23 cellular contexts compared by ENCODE assay signal in genomic region chr6:148457843-148458159, GRCh38.
DNase-seq lines count a peak whose midpoint lies in the region; ATAC-seq, FAIRE-seq and TF ChIP-seq lines count a peak whose summit lies in the region.
"Had no signal": no experiment of that assay in that cellular context is flagged by ENCODE, and none has a peak within 500 bp of the region (broad histone marks: within the 10 kb centered on the region; RNA-seq: fewer than 3 reads in every experiment).

No MANE protein-coding gene starts in this region.

- H3K79me2 ChIP-seq in osteoblast (ENCODE audit: insufficient read depth, low read length): no peaks in the 10 kb centered on the region

- TF ChIP-seq POLR2A in H54 (IDR thresholded peaks at IDR 0.05; ENCODE audit: low read depth, low read length): no peak

- ATAC-seq in activated T-cell treated with anti-CD3 and anti-CD28 coated beads, Interleukin-2, amount 50 U/mL, for 72 hours (replicated peaks in 1 of 2): no peak
- ATAC-seq in activated T-helper 17 cell treated with anti-CD3 and anti-CD28 coated beads, Interleukin-2, amount 50 U/mL, for 72 hours (replicated peaks): no peak
- ATAC-seq: HCT116 had no signal

- H4K20me1 ChIP-seq in osteoblast (ENCODE audit: insufficient read depth, low read length): no peaks in the 10 kb centered on the region

- peak overlapping the region; percentile 3 for H3K27ac Mint-ChIP-seq in activated T-cell treated with anti-CD3 and anti-CD28 coated beads, Interleukin-2, amount 50 U/mL, for 72 hours
- peak overlapping the region; percentile 84 for H3K27ac Mint-ChIP-seq in activated T-helper 17 cell treated with anti-CD3 and anti-CD28 coated beads, Interleukin-2, amount 50 U/mL, for 72 hours
- H3K27ac Mint-ChIP-seq: CD4-positive, alpha-beta memory T cell had no signal

- peak overlapping the region; percentile 62 for H3K27ac ChIP-seq in osteoblast (ENCODE audit: low read depth, low read length)
- H3K27ac ChIP-seq: HL-60 had no signal

- no peak for DNase-seq in activated T-cell treated with anti-CD3 and anti-CD28 coated beads, Interleukin-2, amount 50 U/mL, for 72 hours
- DNase-seq in activated T-cell treated with anti-CD3 and anti-CD28 coated beads for 4 hours (no peak), LHCN-M2 (ENCODE audit: low read depth) (peak; percentile 24), osteoblast (ENCODE audit: insufficient read length, low spot score, missing footprints) (no peak), H54 (ENCODE audit: insufficient read length, low spot score) (no peak)
- no peak for DNase-seq in central memory CD4-positive, alpha-beta T cell
- DNase-seq: C1 segment of cervical spinal cord; CD4-positive, alpha-beta memory T cell; COR-L47; Karpas-422; NCI-H1092 treated with DMSO at 0.1 percent for 48 hours; NCI-H1436; NCI-H187; NCI-H2171 treated with DMSO at 0.1 percent for 48 hours; NCI-H345; NCI-H510A treated with DMSO at 0.1 percent for 48 hours; NCI-H748 treated with DMSO at 0.1 percent for 48 hours; SK-N-SH had no signal

- no peaks in the 10 kb centered on the region for H3K27me3 ChIP-seq in osteoblast (ENCODE audit: insufficient read depth, low read length)

- H2AFZ ChIP-seq in osteoblast (ENCODE audit: low read length): no peak overlapping the region

- no peak overlapping the region for H3K4me3 ChIP-seq in osteoblast (ENCODE audit: insufficient read depth, low read length)

- no peaks in the 10 kb centered on the region for H3K9me3 ChIP-seq in osteoblast (ENCODE audit: low read depth, low read length)
- H3K9me3 ChIP-seq: SK-N-SH had no signal

- H3K4me1 ChIP-seq in osteoblast (ENCODE audit: insufficient read depth, low read length): peaks cover 5% of the 10 kb centered on the region

- H3K4me1 Mint-ChIP-seq in activated T-cell treated with anti-CD3 and anti-CD28 coated beads, Interleukin-2, amount 50 U/mL, for 72 hours (ENCODE audit: low read depth): peaks cover 4% of the 10 kb centered on the region
- H3K4me1 Mint-ChIP-seq in activated T-helper 17 cell treated with anti-CD3 and anti-CD28 coated beads, Interleukin-2, amount 50 U/mL, for 72 hours: no peaks in the 10 kb centered on the region

- H3K4me3 Mint-ChIP-seq in activated T-cell treated with anti-CD3 and anti-CD28 coated beads, Interleukin-2, amount 50 U/mL, for 72 hours: no peak overlapping the region
- peak overlapping the region; percentile 15 for H3K4me3 Mint-ChIP-seq in activated T-helper 17 cell treated with anti-CD3 and anti-CD28 coated beads, Interleukin-2, amount 50 U/mL, for 72 hours
- H3K4me3 Mint-ChIP-seq: CD4-positive, alpha-beta memory T cell had no signal

- H3K4me2 ChIP-seq in osteoblast (ENCODE audit: insufficient read depth, low read length): no peak overlapping the region
- H3K4me2 ChIP-seq: SK-N-SH had no signal

- H3K36me3 ChIP-seq in osteoblast (ENCODE audit: insufficient read depth, low read length): no peaks in the 10 kb centered on the region

- H3K9me3 Mint-ChIP-seq in activated T-cell treated with anti-CD3 and anti-CD28 coated beads, Interleukin-2, amount 50 U/mL, for 72 hours: no peaks in the 10 kb centered on the region
- no peaks in the 10 kb centered on the region for H3K9me3 Mint-ChIP-seq in activated T-helper 17 cell treated with anti-CD3 and anti-CD28 coated beads, Interleukin-2, amount 50 U/mL, for 72 hours
- H3K9me3 Mint-ChIP-seq: CD4-positive, alpha-beta memory T cell had no signal

- H3K27me3 Mint-ChIP-seq in activated T-cell treated with anti-CD3 and anti-CD28 coated beads, Interleukin-2, amount 50 U/mL, for 72 hours (ENCODE audit: low read depth): no peaks in the 10 kb centered on the region
- H3K27me3 Mint-ChIP-seq in activated T-helper 17 cell treated with anti-CD3 and anti-CD28 coated beads, Interleukin-2, amount 50 U/mL, for 72 hours: no peaks in the 10 kb centered on the region

- no peak for FAIRE-seq in H54 (lab: Jason Lieb, UNC)
- FAIRE-seq: G401.6, H1 had no signal

- no peak for TF ChIP-seq CTCF in osteoblast (IDR thresholded peaks at IDR 0.05; ENCODE audit: extremely low read depth, low read depth, low read length)

- peaks cover 2 to 3% of the 10 kb centered on the region in 2 donors for H3K36me3 Mint-ChIP-seq in activated T-cell treated with anti-CD3 and anti-CD28 coated beads, Interleukin-2, amount 50 U/mL, for 72 hours (ENCODE audit: insufficient read depth in 2 of 2)
- H3K36me3 Mint-ChIP-seq in activated T-helper 17 cell treated with anti-CD3 and anti-CD28 coated beads, Interleukin-2, amount 50 U/mL, for 72 hours (ENCODE audit: low read depth): no peaks in the 10 kb centered on the region
- H3K36me3 Mint-ChIP-seq: CD4-positive, alpha-beta memory T cell had no signal
